ENCODE assay signal across 1 cellular context in genomic region chr14:103099081-103099732, GRCh38.
A peak's percentile ranks its signal among the peaks of the same experiment; 100 is the strongest.
TF ChIP-seq lines count a peak whose summit lies in the region.

No MANE protein-coding gene starts in this region.

TF ChIP-seq in HepG2, 621 proteins besides CTCF, POLR2A, EP300 and RAD21 (continued from another document and continues in another):
- TF ChIP-seq IRF9 (CRISPR knock-in tag; IDR thresholded peaks at IDR 0.05; ENCODE audit: borderline replicate concordance) (peak; percentile 74), GABPB1 (CRISPR knock-in tag; IDR thresholded peaks at IDR 0.05) (peak; percentile 75), ZNF841 (CRISPR knock-in tag; IDR thresholded peaks at IDR 0.05; ENCODE audit: borderline replicate concordance) (no peak), RBFOX2 (IDR thresholded peaks at IDR 0.05; ENCODE audit: low read depth, low read length) (peak; percentile 77), KDM1A (CRISPR knock-in tag; IDR thresholded peaks at IDR 0.05) (no peak), ZNF747 (CRISPR knock-in tag; IDR thresholded peaks at IDR 0.05; ENCODE audit: borderline replicate concordance) (peak; percentile 86; the same call in 1 of the 2 replicates), SCMH1 (CRISPR knock-in tag; IDR thresholded peaks at IDR 0.05; ENCODE audit: borderline replicate concordance) (no peak), ZNF563 (CRISPR knock-in tag; IDR thresholded peaks at IDR 0.05) (no peak; the same call in 1 of the 2 replicates), BCL3 (CRISPR knock-in tag; IDR thresholded peaks at IDR 0.05) (peak; percentile 48), RCOR2 (CRISPR knock-in tag; IDR thresholded peaks at IDR 0.05) (no peak), TARDBP (CRISPR knock-in tag; IDR thresholded peaks at IDR 0.05) (peak; percentile 84; the same call in 1 of the 2 replicates), EEA1 (CRISPR knock-in tag; IDR thresholded peaks at IDR 0.05; ENCODE audit: borderline replicate concordance) (0 out of 2 replicates have a peak, but pooled peaks have one; percentile 53), KLF13 (CRISPR knock-in tag; IDR thresholded peaks at IDR 0.05) (no peak), ZSCAN25 (CRISPR knock-in tag; IDR thresholded peaks at IDR 0.05) (peak; percentile 78; the same call in 1 of the 2 replicates), KDM2A (CRISPR knock-in tag; IDR thresholded peaks at IDR 0.05; ENCODE audit: borderline replicate concordance, low read depth) (peak; percentile 30; the same call in 1 of the 2 replicates), HNRNPUL1 (IDR thresholded peaks at IDR 0.05; ENCODE audit: low read depth, low read length) (no peak), ZNF292 (CRISPR knock-in tag; IDR thresholded peaks at IDR 0.05; ENCODE audit: borderline replicate concordance, low read depth) (peak; percentile 81), ZNF776 (CRISPR knock-in tag; IDR thresholded peaks at IDR 0.05) (peak; percentile 35; the same call in 1 of the 2 replicates), MBNL3 (CRISPR knock-in tag; conservative IDR thresholded peaks at IDR 0.05) (no peak), ATF3 (CRISPR knock-in tag; IDR thresholded peaks at IDR 0.05) (peak; percentile 53), STAT5B (CRISPR knock-in tag; IDR thresholded peaks at IDR 0.05) (no peak), FOXC1 (CRISPR knock-in tag; IDR thresholded peaks at IDR 0.05; ENCODE audit: borderline replicate concordance) (no peak; the same call in 1 of the 2 replicates), HOXA3 (CRISPR knock-in tag; IDR thresholded peaks at IDR 0.05) (peak; percentile 83), ZBTB37 (CRISPR knock-in tag; IDR thresholded peaks at IDR 0.05) (peak; percentile 87; the same call in 1 of the 2 replicates), HNRNPL (IDR thresholded peaks at IDR 0.05; ENCODE audit: low read depth, low read length) (peak; percentile 74), KLF6 (CRISPR knock-in tag; IDR thresholded peaks at IDR 0.05) (peak; percentile 20; the same call in 1 of the 2 replicates), ZSCAN5A (CRISPR knock-in tag; IDR thresholded peaks at IDR 0.05; ENCODE audit: borderline replicate concordance) (no peak; the same call in 1 of the 2 replicates), MTF1 (CRISPR knock-in tag; IDR thresholded peaks at IDR 0.05) (no peak), SIX4 (CRISPR knock-in tag; IDR thresholded peaks at IDR 0.05) (peak; percentile 49), ZBTB14 (CRISPR knock-in tag; IDR thresholded peaks at IDR 0.05) (peak; percentile 36; the same call in 1 of the 2 replicates), ETV5 (CRISPR knock-in tag; IDR thresholded peaks at IDR 0.05; ENCODE audit: borderline replicate concordance) (peak; percentile 61; the same call in 1 of the 2 replicates), HHEX (CRISPR knock-in tag; IDR thresholded peaks at IDR 0.05) (peak; percentile 69; the same call in 1 of the 2 replicates), TRIM24 (CRISPR knock-in tag; IDR thresholded peaks at IDR 0.05) (0 out of 2 replicates have a peak, but pooled peaks have one; percentile 49), ZNF318 (CRISPR knock-in tag; IDR thresholded peaks at IDR 0.05) (no peak), ERF (CRISPR knock-in tag; IDR thresholded peaks at IDR 0.05) (peak; percentile 49; the same call in 1 of the 2 replicates), ZNF792 (CRISPR knock-in tag; IDR thresholded peaks at IDR 0.05) (peak; percentile 87), GATAD1 (CRISPR knock-in tag; IDR thresholded peaks at IDR 0.05) (peak; percentile 53; the same call in 1 of the 2 replicates), ZNF138 (CRISPR knock-in tag; IDR thresholded peaks at IDR 0.05; ENCODE audit: low read depth) (no peak), ZBTB2 (CRISPR knock-in tag; IDR thresholded peaks at IDR 0.05; ENCODE audit: low read depth) (peak; percentile 69; the same call in 1 of the 2 replicates), JUND (CRISPR knock-in tag; IDR thresholded peaks at IDR 0.05) (peak; percentile 48; the same call in 1 of the 2 replicates), CHCHD3 (CRISPR knock-in tag; IDR thresholded peaks at IDR 0.05) (no peak), NR0B2 (CRISPR knock-in tag; IDR thresholded peaks at IDR 0.05) (peak; percentile 59; the same call in 1 of the 2 replicates), NR2F1 (CRISPR knock-in tag; IDR thresholded peaks at IDR 0.05) (peak; percentile 59 to 74; a peak in 2 of 4 replicates), TBX2 (CRISPR knock-in tag; IDR thresholded peaks at IDR 0.05; ENCODE audit: borderline replicate concordance) (peak; percentile 93), SIN3B (IDR thresholded peaks at IDR 0.05; ENCODE audit: low read length) (no peak), MEIS2 (CRISPR knock-in tag; IDR thresholded peaks at IDR 0.05) (peak; percentile 91; the same call in 1 of the 2 replicates), THAP7 (CRISPR knock-in tag; IDR thresholded peaks at IDR 0.05) (no peak), POLR2G (IDR thresholded peaks at IDR 0.05; ENCODE audit: low read depth, low read length) (peak; percentile 89)
